Comparison of ENCODE assay signal across 12 cellular contexts in genomic region chr19:5935473-5936307, GRCh38. TPM values are rescaled to one million over a fixed set of nuclear protein-coding genes. Genes with fewer than 3 reads are reported as not detected.
A peak's percentile ranks its signal among the peaks of the same experiment; 100 is the strongest.
DNase-seq lines count a peak whose midpoint lies in the region; FAIRE-seq and TF ChIP-seq lines count a peak whose summit lies in the region.
"Had no signal": no experiment of that assay in that cellular context is flagged by ENCODE, and none has a peak within 500 bp of the region (broad histone marks: within the 10 kb centered on the region; RNA-seq: fewer than 3 reads in every experiment).

No MANE protein-coding gene starts in this region.

- H3K9ac ChIP-seq in endothelial cell of umbilical vein (replicated peaks; ENCODE audit: extremely low read depth, insufficient read depth, low read length): no peak overlapping the region

- FAIRE-seq in endothelial cell of umbilical vein (lab: Jason Lieb, UNC): no peak

- dilution Hi-C loops in endothelial cell of umbilical vein (cut with MboI; ENCODE audit: extremely low pct_ligation_motif_present, low sequenced_read_pairs): no loop called here

- TF ChIP-seq POLR2A in endothelial cell of umbilical vein (IDR thresholded peaks at IDR 0.05; ENCODE audit: low read depth, low read length): no peak
- TF ChIP-seq POLR2A in uterus (IDR thresholded peaks at IDR 0.05): no peak

- no peak overlapping the region for H3K4me3 Mint-ChIP-seq in activated T-cell treated with anti-CD3 and anti-CD28 coated beads, Interleukin-2, amount 50 U/mL, for 24 hours
- peak overlapping the region; percentile 15 to 62 (median 58) for H3K4me3 Mint-ChIP-seq in nephron
- H3K4me3 Mint-ChIP-seq in activated T-helper 2 cell treated with anti-CD3 and anti-CD28 coated beads, Interferon-gamma antibody, Interleukin-2, Interleukin-4, amounts not matched to agents 10 μg/mL and 5 μg/mL and 100 μg/mL, durations not matched to agents 14 hours and 24 hours and 36 hours (ENCODE audit: low read depth): no peak overlapping the region
- H3K4me3 Mint-ChIP-seq: activated CD4-positive, alpha-beta memory T cell treated with anti-CD3 and anti-CD28 coated beads for 36 hours; activated naive CD8-positive, alpha-beta T cell had no signal

- H3K4me2 ChIP-seq in endothelial cell of umbilical vein (ENCODE audit: insufficient read depth, low read length): peak overlapping the region; percentile 14

- no peak overlapping the region for H3K4me3 ChIP-seq in endothelial cell of umbilical vein (replicated peaks in 1 of 3; ENCODE audit: insufficient read depth in 1 of 3, low read depth in 1 of 3, low read length in 3 of 3)
- H3K4me3 ChIP-seq in uterus: no peak overlapping the region
- H3K4me3 ChIP-seq: testis had no signal

- H3K79me2 ChIP-seq in endothelial cell of umbilical vein (ENCODE audit: control insufficient read depth, insufficient read depth, low read length): no peaks in the 10 kb centered on the region

- no peaks in the 10 kb centered on the region for H3K27me3 ChIP-seq in endothelial cell of umbilical vein (ENCODE audit: control insufficient read depth in 2 of 2, insufficient read depth in 2 of 2, low read length in 2 of 2)
- H3K27me3 ChIP-seq in uterus: no peaks in the 10 kb centered on the region
- H3K27me3 ChIP-seq: testis had no signal

- no peaks in the 10 kb centered on the region for H3K27me3 Mint-ChIP-seq in activated T-cell treated with anti-CD3 and anti-CD28 coated beads, Interleukin-2, amount 50 U/mL, for 24 hours
- peaks cover 3% of the 10 kb centered on the region for H3K27me3 Mint-ChIP-seq in nephron (ENCODE audit: low read depth)
- no peaks in the 10 kb centered on the region for H3K27me3 Mint-ChIP-seq in activated T-helper 2 cell treated with anti-CD3 and anti-CD28 coated beads, Interferon-gamma antibody, Interleukin-2, Interleukin-4, amounts not matched to agents 10 μg/mL and 5 μg/mL and 100 μg/mL, durations not matched to agents 14 hours and 24 hours and 36 hours (ENCODE audit: low read depth)
- H3K27me3 Mint-ChIP-seq: activated CD4-positive, alpha-beta memory T cell treated with anti-CD3 and anti-CD28 coated beads for 36 hours; activated naive CD8-positive, alpha-beta T cell had no signal

- DNase-seq in activated T-cell treated with anti-CD3 and anti-CD28 coated beads, Interleukin-2, amount 50 U/mL, for 24 hours: no peak
- no peak for DNase-seq in activated T-cell treated with anti-CD3 and anti-CD28 coated beads, Interleukin-2, amount 50 U/mL, for 1 hour
- DNase-seq in endothelial cell of umbilical vein (ENCODE audit: low read depth, low spot score) (no peak), uterus (no peak), cerebellar cortex (ENCODE audit: low spot score) (no peak)
- DNase-seq in stimulated activated naive CD4-positive, alpha-beta T cell treated with Interleukin-2 at 50 U/mL for 16 hours (lab: John Stamatoyannopoulos, UW): no peak
- DNase-seq in activated T-helper 2 cell treated with anti-CD3 and anti-CD28 coated beads, Interferon-gamma antibody, Interleukin-2, Interleukin-4, amounts not matched to agents 10 μg/mL and 5 μg/mL and 100 μg/mL, durations not matched to agents 14 hours and 24 hours and 36 hours (ENCODE audit: low spot score): no peak
- DNase-seq: activated CD4-positive, alpha-beta memory T cell treated with anti-CD3 and anti-CD28 coated beads for 36 hours; DMS79; testis had no signal

- BruUV-seq in endothelial cell of umbilical vein (replicated peaks; lab: Mats Ljungman, UMichigan): no TSS peak

- intact Hi-C loops in endothelial cell of umbilical vein (cut with micrococcal nuclease) (no loop called here), uterus (cut with DNase I; ENCODE audit: low total_unique reads) (no loop called here)
- intact Hi-C loops in activated T-helper 2 cell treated with anti-CD3 and anti-CD28 coated beads, Interferon-gamma antibody, Interleukin-2, Interleukin-4, amounts not matched to agents 10 μg/mL and 5 μg/mL and 100 μg/mL, durations not matched to agents 14 hours and 24 hours and 36 hours (cut with micrococcal nuclease): no loop called here

- H3K36me3 ChIP-seq in endothelial cell of umbilical vein (ENCODE audit: control insufficient read depth in 2 of 2, extremely low read depth in 1 of 2, insufficient read depth in 2 of 2, low read length in 2 of 2): peaks cover 4 to 16% of the 10 kb centered on the region in 2 experiments
- no peaks in the 10 kb centered on the region for H3K36me3 ChIP-seq in uterus

- H3K9me3 ChIP-seq in endothelial cell of umbilical vein (replicated peaks; ENCODE audit: control insufficient read depth, insufficient read depth, low read length) (no peaks in the 10 kb centered on the region), uterus (no peaks in the 10 kb centered on the region)
- H3K9me3 ChIP-seq: testis had no signal

- peak overlapping the region; percentile 42 for H3K27ac ChIP-seq in endothelial cell of umbilical vein (ENCODE audit: insufficient read depth, low read depth, low read length)
- H3K27ac ChIP-seq in uterus: peak overlapping the region; percentile 75 to 87
- H3K27ac ChIP-seq: testis had no signal

- H3K9me1 ChIP-seq in endothelial cell of umbilical vein (replicated peaks; ENCODE audit: control insufficient read depth, extremely low read depth, insufficient read depth, low read length): no peaks in the 10 kb centered on the region

- H3K9me3 Mint-ChIP-seq in activated T-cell treated with anti-CD3 and anti-CD28 coated beads, Interleukin-2, amount 50 U/mL, for 24 hours: no peaks in the 10 kb centered on the region
- no peaks in the 10 kb centered on the region for H3K9me3 Mint-ChIP-seq in nephron
- no peaks in the 10 kb centered on the region for H3K9me3 Mint-ChIP-seq in activated T-helper 2 cell treated with anti-CD3 and anti-CD28 coated beads, Interferon-gamma antibody, Interleukin-2, Interleukin-4, amounts not matched to agents 10 μg/mL and 5 μg/mL and 100 μg/mL, durations not matched to agents 14 hours and 24 hours and 36 hours
- H3K9me3 Mint-ChIP-seq: activated CD4-positive, alpha-beta memory T cell treated with anti-CD3 and anti-CD28 coated beads for 36 hours had no signal

- TF ChIP-seq CTCF in endothelial cell of umbilical vein (IDR thresholded peaks at IDR 0.05; ENCODE audit: extremely low read depth in 1 of 2, insufficient read depth in 1 of 2, low read depth in 1 of 2, low read length in 2 of 2) (no peak), nephron (IDR thresholded peaks at IDR 0.05; ENCODE audit: unreplicated experiment in 3 of 3) (no peak), uterus (IDR thresholded peaks at IDR 0.05) (no peak)

- no peak overlapping the region for H2AFZ ChIP-seq in endothelial cell of umbilical vein (ENCODE audit: low read depth, low read length)

- CTCF ChIA-PET in endothelial cell of umbilical vein (lab: Charles Lee): interaction anchor here (0.6 to 3.4 kb wide), 12 partner anchors 16 to 152 kb away, joined by 3 to 28 read pairs (median 4); partner anchors contain the start of gene NRTN

- no peaks in the 10 kb centered on the region for H3K4me1 Mint-ChIP-seq in activated T-cell treated with anti-CD3 and anti-CD28 coated beads, Interleukin-2, amount 50 U/mL, for 24 hours (ENCODE audit: low read depth)
- H3K4me1 Mint-ChIP-seq in nephron: peaks cover 66% of the 10 kb centered on the region
- H3K4me1 Mint-ChIP-seq in activated T-helper 2 cell treated with anti-CD3 and anti-CD28 coated beads, Interferon-gamma antibody, Interleukin-2, Interleukin-4, amounts not matched to agents 10 μg/mL and 5 μg/mL and 100 μg/mL, durations not matched to agents 14 hours and 24 hours and 36 hours (ENCODE audit: low read depth): no peaks in the 10 kb centered on the region

- peaks cover 30% of the 10 kb centered on the region for H3K4me1 ChIP-seq in endothelial cell of umbilical vein (ENCODE audit: control insufficient read depth, extremely low read depth, insufficient read depth, low read length)
- peaks cover 20 to 33% of the 10 kb centered on the region in 2 donors for H3K4me1 ChIP-seq in uterus

- no peaks in the 10 kb centered on the region for H4K20me1 ChIP-seq in endothelial cell of umbilical vein (replicated peaks; ENCODE audit: control insufficient read depth, extremely low read depth, insufficient read depth, low read length)

- H3K36me3 Mint-ChIP-seq in activated T-cell treated with anti-CD3 and anti-CD28 coated beads, Interleukin-2, amount 50 U/mL, for 24 hours (ENCODE audit: low read depth): peaks cover 94% of the 10 kb centered on the region
- peaks cover 51% of the 10 kb centered on the region for H3K36me3 Mint-ChIP-seq in nephron (ENCODE audit: low read depth)
- peaks cover 40% of the 10 kb centered on the region for H3K36me3 Mint-ChIP-seq in activated T-helper 2 cell treated with anti-CD3 and anti-CD28 coated beads, Interferon-gamma antibody, Interleukin-2, Interleukin-4, amounts not matched to agents 10 μg/mL and 5 μg/mL and 100 μg/mL, durations not matched to agents 14 hours and 24 hours and 36 hours (ENCODE audit: low read depth)
- H3K36me3 Mint-ChIP-seq: activated naive CD8-positive, alpha-beta T cell had no signal

- peak overlapping the region; percentile 40 for H3K27ac Mint-ChIP-seq in activated T-cell treated with anti-CD3 and anti-CD28 coated beads, Interleukin-2, amount 50 U/mL, for 24 hours
- H3K27ac Mint-ChIP-seq in nephron: peak overlapping the region; percentile 95 to 99 (median 97)
- no peak overlapping the region for H3K27ac Mint-ChIP-seq in activated T-helper 2 cell treated with anti-CD3 and anti-CD28 coated beads, Interferon-gamma antibody, Interleukin-2, Interleukin-4, amounts not matched to agents 10 μg/mL and 5 μg/mL and 100 μg/mL, durations not matched to agents 14 hours and 24 hours and 36 hours
- H3K27ac Mint-ChIP-seq: activated CD4-positive, alpha-beta memory T cell treated with anti-CD3 and anti-CD28 coated beads for 36 hours; activated naive CD8-positive, alpha-beta T cell had no signal

- POLR2A ChIA-PET in endothelial cell of umbilical vein (lab: Charles Lee): interaction anchor here (1.0 kb wide), 1 partner anchor 32 kb away, joined by 3 read pairs; the partner anchor contains the start of gene NDUFA11

RNA-seq across cellular contexts. Expression of gene CAPS, which starts 21.6 kb away (rescaled TPM):
- 6.1 and 6.9 TPM in 2 replicates for total RNA-seq in endothelial cell of umbilical vein
- 8.9 and 11.3 TPM in 2 replicates for polyA plus RNA-seq in endothelial cell of umbilical vein
- 1.5 and 3.3 TPM in 2 replicates for polyA plus RNA-seq in endothelial cell of umbilical vein (2011; cell fraction: cytosol; rRNA removed)
- polyA plus RNA-seq in endothelial cell of umbilical vein (2011; cell fraction: nucleus; rRNA removed): 26.1 and 29.4 TPM in 2 replicates
- polyA plus RNA-seq in endothelial cell of umbilical vein (2012): 2.4 and 4.4 TPM in 2 replicates
- 1.8 and 2.1 TPM in 2 replicates for polyA minus RNA-seq in endothelial cell of umbilical vein
- not detected for polyA minus RNA-seq in endothelial cell of umbilical vein (2011; cell fraction: cytosol; rRNA and poly(A)+ RNA removed)
- polyA minus RNA-seq in endothelial cell of umbilical vein (2011; cell fraction: nucleus; rRNA and poly(A)+ RNA removed): 3.8 and 5.6 TPM in 2 replicates
- total RNA-seq in uterus: 10 to 100 TPM in 3 of 4 donors, 1 to 10 TPM in 1; 2.0 to 48.7 (median 12.4) TPM
- 3.3 and 4.8 TPM in 2 replicates for total RNA-seq in activated T-helper 2 cell treated with anti-CD3 and anti-CD28 coated beads, Interferon-gamma antibody, Interleukin-2, Interleukin-4, amounts not matched to agents 10 μg/mL and 5 μg/mL and 100 μg/mL, durations not matched to agents 14 hours and 24 hours and 36 hours

RNA-seq across cellular contexts. Expression of gene VMAC, which starts 31.0 kb away (rescaled TPM):
- 4.4 and 4.7 TPM in 2 replicates for total RNA-seq in endothelial cell of umbilical vein
- 6.9 and 8.9 TPM in 2 replicates for polyA plus RNA-seq in endothelial cell of umbilical vein
- 2.1 and 3.2 TPM in 2 replicates for polyA plus RNA-seq in endothelial cell of umbilical vein (2011; cell fraction: cytosol; rRNA removed)
- 21.6 TPM in 2 replicates for polyA plus RNA-seq in endothelial cell of umbilical vein (2011; cell fraction: nucleus; rRNA removed)
- 2.1 and 2.6 TPM in 2 replicates for polyA plus RNA-seq in endothelial cell of umbilical vein (2012)
- 1.9 and 3.9 TPM in 2 replicates for polyA minus RNA-seq in endothelial cell of umbilical vein
- 0.72 TPM for polyA minus RNA-seq in endothelial cell of umbilical vein (2011; cell fraction: cytosol; rRNA and poly(A)+ RNA removed)
- polyA minus RNA-seq in endothelial cell of umbilical vein (2011; cell fraction: nucleus; rRNA and poly(A)+ RNA removed): 4.0 and 4.6 TPM in 2 replicates
- 10 to 100 TPM in 1 of 4 donors, 1 to 10 TPM in 3; 2.6 to 10.9 (median 7.1) TPM for total RNA-seq in uterus
- total RNA-seq in activated T-helper 2 cell treated with anti-CD3 and anti-CD28 coated beads, Interferon-gamma antibody, Interleukin-2, Interleukin-4, amounts not matched to agents 10 μg/mL and 5 μg/mL and 100 μg/mL, durations not matched to agents 14 hours and 24 hours and 36 hours: 3.1 and 3.8 TPM in 2 replicates

RNA-seq across cellular contexts. Expression of gene NDUFA11, which starts 32.1 kb away (rescaled TPM):
- total RNA-seq in endothelial cell of umbilical vein (281 and 283 TPM in 2 replicates), uterus (100 to 1,000 TPM in 3 of 4 donors, 10 to 100 TPM in 1; 68.7 to 261 (median 150) TPM)
- polyA plus RNA-seq in endothelial cell of umbilical vein: 876 and 1,690 TPM in 2 replicates
- polyA plus RNA-seq in endothelial cell of umbilical vein (2011; cell fraction: cytosol; rRNA removed): 491 and 683 TPM in 2 replicates
- polyA plus RNA-seq in endothelial cell of umbilical vein (2011; cell fraction: nucleus; rRNA removed): 195 and 273 TPM in 2 replicates
- polyA plus RNA-seq in endothelial cell of umbilical vein (2012): 256 and 303 TPM in 2 replicates
- 50.8 and 68.0 TPM in 2 replicates for polyA minus RNA-seq in endothelial cell of umbilical vein
- polyA minus RNA-seq in endothelial cell of umbilical vein (2011; cell fraction: cytosol; rRNA and poly(A)+ RNA removed): 39.5 TPM
- polyA minus RNA-seq in endothelial cell of umbilical vein (2011; cell fraction: nucleus; rRNA and poly(A)+ RNA removed): 16.4 and 23.1 TPM in 2 replicates
- total RNA-seq in activated T-helper 2 cell treated with anti-CD3 and anti-CD28 coated beads, Interferon-gamma antibody, Interleukin-2, Interleukin-4, amounts not matched to agents 10 μg/mL and 5 μg/mL and 100 μg/mL, durations not matched to agents 14 hours and 24 hours and 36 hours: 230 and 246 TPM in 2 replicates

RNA-seq across cellular contexts. Expression of gene RANBP3, which starts 42.2 kb away (rescaled TPM):
- 72.3 and 87.8 TPM in 2 replicates for total RNA-seq in endothelial cell of umbilical vein
- polyA plus RNA-seq in endothelial cell of umbilical vein: 85.3 and 102 TPM in 2 replicates
- 54.0 and 75.8 TPM in 2 replicates for polyA plus RNA-seq in endothelial cell of umbilical vein (2011; cell fraction: cytosol; rRNA removed)
- 90.5 and 108 TPM in 2 replicates for polyA plus RNA-seq in endothelial cell of umbilical vein (2011; cell fraction: nucleus; rRNA removed)
- polyA plus RNA-seq in endothelial cell of umbilical vein (2012): 49.6 and 51.8 TPM in 2 replicates
- polyA minus RNA-seq in endothelial cell of umbilical vein: 57.1 and 60.4 TPM in 2 replicates
- polyA minus RNA-seq in endothelial cell of umbilical vein (2011; cell fraction: cytosol; rRNA and poly(A)+ RNA removed): 35.1 TPM
- polyA minus RNA-seq in endothelial cell of umbilical vein (2011; cell fraction: nucleus; rRNA and poly(A)+ RNA removed): 35.5 and 40.5 TPM in 2 replicates
- total RNA-seq in uterus: 10 to 100 TPM; 40.9 to 98.1 (median 48.5) TPM
- total RNA-seq in activated T-helper 2 cell treated with anti-CD3 and anti-CD28 coated beads, Interferon-gamma antibody, Interleukin-2, Interleukin-4, amounts not matched to agents 10 μg/mL and 5 μg/mL and 100 μg/mL, durations not matched to agents 14 hours and 24 hours and 36 hours: 98.2 and 105 TPM in 2 replicates

Comparison
In these comparisons a context has a peak if more than half of its experiments do, and no peak if none do; other contexts are left out.
1. H3K4me3 Mint-ChIP-seq: peak in nephron (3 of 3); none in activated T-cell treated with anti-CD3 and anti-CD28 coated beads, Interleukin-2, amount 50 U/mL, for 24 hours (single experiment) and activated T-helper 2 cell treated with anti-CD3 and anti-CD28 coated beads, Interferon-gamma antibody, Interleukin-2, Interleukin-4, amounts not matched to agents 10 μg/mL and 5 μg/mL and 100 μg/mL, durations not matched to agents 14 hours and 24 hours and 36 hours (single experiment).